Comparison of ENCODE assay signal across 8 cellular contexts in the genomic region with DNA sequence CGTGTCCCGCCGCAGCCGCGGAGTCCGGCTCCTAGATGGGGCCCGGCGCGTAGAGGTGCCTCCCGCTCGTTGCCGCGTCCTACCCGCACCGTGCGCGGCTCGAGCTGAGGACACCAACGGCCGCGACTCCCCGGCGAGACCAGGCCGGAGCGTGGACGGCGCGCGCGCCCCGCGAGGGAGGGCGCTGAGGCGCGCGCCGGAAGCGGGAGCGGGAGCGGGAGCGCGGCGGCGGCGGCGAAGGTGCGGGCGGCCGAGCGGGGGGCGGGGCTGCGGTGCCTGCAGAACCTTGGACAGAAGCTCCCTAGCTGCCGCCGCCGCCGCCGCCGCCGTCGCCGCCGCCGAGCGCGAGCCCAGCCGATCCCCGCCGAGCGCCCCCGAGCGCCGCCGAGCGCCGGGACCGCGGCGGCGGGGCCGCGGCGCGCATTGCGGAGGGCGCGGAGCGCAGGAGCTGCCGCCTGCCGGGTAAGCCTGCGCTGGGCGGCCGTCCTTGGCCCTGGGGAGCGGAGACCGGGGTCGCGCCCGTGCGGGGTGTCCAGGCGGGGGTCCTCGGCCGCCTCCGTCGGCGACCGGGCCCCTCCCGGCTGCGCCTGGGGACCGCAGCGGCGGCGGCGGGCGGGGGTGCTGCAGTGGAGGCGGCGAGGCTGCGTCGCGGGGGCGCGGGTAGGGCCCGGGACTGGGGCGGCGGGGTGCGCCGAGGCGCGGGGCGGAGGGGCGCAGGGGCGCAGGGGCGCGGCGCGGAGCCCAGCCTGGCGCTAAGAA. TPM values are rescaled to one million over a fixed set of nuclear protein-coding genes. Genes with fewer than 3 reads are reported as not detected.
DNase-seq lines count a peak whose midpoint lies in the region; ATAC-seq and TF ChIP-seq lines count a peak whose summit lies in the region.

TSS of gene CDK5R1 (plus strand) at position 293 of the 759 bp plus-strand sequence. CDS start 628 bp downstream, outside the sequence.

- no peaks in the 10 kb centered on the region for H3K27me3 ChIP-seq in iPS DF 6.9 (ENCODE audit: control insufficient read depth, insufficient read depth, low read length)
- no peaks in the 10 kb centered on the region for H3K27me3 ChIP-seq in gastrocnemius medialis

- peak within 1 kb of the TSS; percentile 84 for H3K27ac Mint-ChIP-seq in T-helper 2 cell treated with Interferon-gamma antibody and Interleukin-4, amounts not matched to agents 5 μg/mL and 100 μg/mL, for 36 hours

- H3K36me3 ChIP-seq in iPS DF 6.9 (ENCODE audit: control insufficient read depth, insufficient read depth, low read length), result no peaks in the 10 kb centered on the region
- peaks cover 0 to 14% of the 10 kb centered on the region in 2 donors for H3K36me3 ChIP-seq in gastrocnemius medialis

- TF ChIP-seq CTCF in gastrocnemius medialis (IDR thresholded peaks at IDR 0.05 in 4 of 5, conservative IDR thresholded peaks at IDR 0.05 in 1 of 5), result no peak

- H3K27me3 Mint-ChIP-seq in T-helper 2 cell treated with Interferon-gamma antibody and Interleukin-4, amounts not matched to agents 5 μg/mL and 100 μg/mL, for 36 hours (ENCODE audit: low read depth), result no peaks in the 10 kb centered on the region

- no CpG with 5 or more reads among the region's 135 CpGs for WGBS in iPS DF 6.9 (ENCODE audit: insufficient coverage, insufficient read length)

- H3K4me1 Mint-ChIP-seq in T-helper 2 cell treated with Interferon-gamma antibody and Interleukin-4, amounts not matched to agents 5 μg/mL and 100 μg/mL, for 36 hours (ENCODE audit: low read depth), result peaks cover 42% of the 10 kb centered on the region

- ATAC-seq in GM21786 (IDR thresholded peaks at IDR 0.05; ENCODE audit: unreplicated experiment) (peak; percentile 36), gastrocnemius medialis (peak; percentile 64 to 71)

- H3K9me3 ChIP-seq in iPS DF 6.9 (ENCODE audit: control insufficient read depth, insufficient read depth, low read length) (no peaks in the 10 kb centered on the region), gastrocnemius medialis (no peaks in the 10 kb centered on the region)

- H3K4me3 ChIP-seq in iPS DF 6.9 (ENCODE audit: low read length) (peak within 1 kb of the TSS; percentile 86), gastrocnemius medialis (peak within 1 kb of the TSS; percentile 53 to 75 (median 55))

- peaks cover 30% of the 10 kb centered on the region for H3K36me3 Mint-ChIP-seq in T-helper 2 cell treated with Interferon-gamma antibody and Interleukin-4, amounts not matched to agents 5 μg/mL and 100 μg/mL, for 36 hours (ENCODE audit: low read depth)

- in situ Hi-C loops in gastrocnemius medialis (cut with MboI; ENCODE audit: low sequenced_read_pairs in 4 of 4), result loop anchor here in 1 of 4 donors (25.0 kb wide), 1 partner anchor 400 kb away; the partner anchor contains the start of gene MYO1D

- H3K27ac ChIP-seq in iPS DF 6.9 (ENCODE audit: low read length), result no peak within 1 kb of the TSS
- H3K27ac ChIP-seq in gastrocnemius medialis, result peak within 1 kb of the TSS; percentile 79 to 93 (median 86)

- peak within 1 kb of the TSS; percentile 91 for H3K4me3 Mint-ChIP-seq in T-helper 2 cell treated with Interferon-gamma antibody and Interleukin-4, amounts not matched to agents 5 μg/mL and 100 μg/mL, for 36 hours

- H3K4me1 ChIP-seq in iPS DF 6.9 (ENCODE audit: control insufficient read depth, insufficient read depth, low read length), result peaks cover 10% of the 10 kb centered on the region
- peaks cover 12 to 26% of the 10 kb centered on the region in 2 donors for H3K4me1 ChIP-seq in gastrocnemius medialis

- intact Hi-C loops in gastrocnemius medialis (cut with DNase I; ENCODE audit: low total_unique reads), result loop anchor here (5.0 kb wide), 1 partner anchor 270 kb away; no protein-coding TSS in a partner anchor

- TF ChIP-seq POLR2A in gastrocnemius medialis (IDR thresholded peaks at IDR 0.05), result peak in 1 of 2 donors; percentile 48

- no peaks in the 10 kb centered on the region for H3K9me3 Mint-ChIP-seq in T-helper 2 cell treated with Interferon-gamma antibody and Interleukin-4, amounts not matched to agents 5 μg/mL and 100 μg/mL, for 36 hours

- peak; percentile 77 for DNase-seq in ELR (ENCODE audit: low read depth)
- DNase-seq in M059J (ENCODE audit: low read depth), result peak; percentile 50
- DNase-seq in T-helper 2 cell treated with Interferon-gamma antibody and Interleukin-4, amounts not matched to agents 5 μg/mL and 100 μg/mL, for 36 hours (ENCODE audit: low spot score), result peak; percentile 78
- peak; percentile 93 for DNase-seq in astrocyte of the hippocampus (ENCODE audit: low read depth, low spot score)
- no peak for DNase-seq in iPS DF 6.9 (ENCODE audit: low read depth, low spot score)
- no peak for DNase-seq in gastrocnemius medialis
- no peak for DNase-seq in cerebellar nuclear complex (lab: John Stamatoyannopoulos, UW)

RNA-seq across cellular contexts. Expression of gene CDK5R1, which starts in this region (rescaled TPM):
- 2.8 and 3.7 TPM in 2 replicates for total RNA-seq in M059J (2014; rRNA removed; shearing (Covaris generic))
- 1 to 10 TPM in 3 of 4 donors, under 1 TPM in 1; 0.15 to 2.2 (median 1.5) TPM for total RNA-seq in gastrocnemius medialis

Comparison
In these comparisons a context has a peak if more than half of its experiments do, and no peak if none do; other contexts are left out.
1. DNase-seq: peak in ELR (single experiment), M059J (single experiment), T-helper 2 cell treated with Interferon-gamma antibody and Interleukin-4, amounts not matched to agents 5 μg/mL and 100 μg/mL, for 36 hours (single experiment) and astrocyte of the hippocampus (single experiment); none in iPS DF 6.9 (single experiment), gastrocnemius medialis (0 of 2) and cerebellar nuclear complex (0 of 2).